ENCODE assay signal across 9 cellular contexts in the genomic region with DNA sequence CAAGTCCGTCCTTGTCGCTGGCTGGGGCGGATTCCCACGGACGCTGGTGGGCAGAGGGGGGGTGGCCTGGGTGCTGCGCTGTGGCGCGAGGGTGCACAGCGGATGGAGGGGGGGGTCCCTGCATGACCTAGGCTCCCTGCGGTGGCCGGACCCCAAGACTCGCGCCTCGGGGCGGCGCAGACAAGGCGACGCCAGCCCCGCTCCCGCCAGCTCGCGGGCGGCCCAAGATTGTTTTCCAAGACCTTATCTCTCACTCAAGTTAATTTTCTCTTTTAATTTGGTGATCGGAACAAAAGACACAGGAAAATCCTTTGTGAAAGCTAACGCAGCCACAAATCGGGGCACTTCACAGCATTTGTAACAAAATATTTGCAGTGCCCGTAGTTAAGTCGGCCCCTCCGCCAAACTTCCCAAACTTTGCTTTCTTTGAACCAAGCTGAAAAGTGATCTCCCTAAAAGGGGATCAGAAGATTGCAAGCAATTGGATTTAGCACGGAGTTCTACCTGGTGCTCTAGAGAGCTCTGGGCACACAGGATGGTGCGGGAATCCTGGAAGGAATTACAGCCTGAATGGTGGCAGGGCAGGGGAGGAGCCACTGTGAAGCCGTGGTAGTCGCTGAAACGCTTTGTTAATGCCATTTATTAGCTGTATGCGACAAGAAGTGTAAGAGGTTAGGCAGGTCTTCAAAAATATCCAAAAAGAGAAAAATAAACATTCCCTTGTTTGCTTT. TPM values are rescaled to one million over a fixed set of nuclear protein-coding genes. Genes with fewer than 3 reads are reported as not detected.
A peak's percentile ranks its signal among the peaks of the same experiment; 100 is the strongest.
DNase-seq lines count a peak whose midpoint lies in the region; ATAC-seq and TF ChIP-seq lines count a peak whose summit lies in the region.
"Had no signal": no experiment of that assay in that cellular context is flagged by ENCODE, and none has a peak within 500 bp of the region (broad histone marks: within the 10 kb centered on the region; RNA-seq: fewer than 3 reads in every experiment).

No MANE protein-coding gene starts in this region.

- TF ChIP-seq CTCF in VCaP (conservative IDR thresholded peaks at IDR 0.05) (no peak), heart right ventricle (IDR thresholded peaks at IDR 0.05) (no peak)

- intact Hi-C loops in heart right ventricle (cut with DNase I), result loop anchor here in 6 of 10 donors (5.0 to 10.0 kb wide), 7 partner anchors 92 to 545 kb away; no protein-coding TSS in a partner anchor

- peak overlapping the region; percentile 22 to 73 (median 68) for H3K4me3 ChIP-seq in heart right ventricle

- peak in 5 of 8 donors; percentile 1 to 12 (median 2) for ATAC-seq in heart right ventricle
- no peak for ATAC-seq in HG03095 (IDR thresholded peaks at IDR 0.05; ENCODE audit: unreplicated experiment)
- ATAC-seq: CD8-positive, alpha-beta T cell had no signal

- peaks cover 0 to 27% (median 0%) of the 10 kb centered on the region in 7 donors for H3K27me3 ChIP-seq in heart right ventricle

- H3K27ac ChIP-seq in VCaP (peak overlapping the region; percentile 91), heart right ventricle (peak overlapping the region; percentile 93 to 100 (median 99))

- H3K4me1 ChIP-seq in heart right ventricle, result peaks cover 0 to 51% (median 46%) of the 10 kb centered on the region in 9 donors

- peak; percentile 41 for DNase-seq in NCI-H345 (lab: John Stamatoyannopoulos, UW)
- DNase-seq in NCI-H345 treated with DMSO at 0.1 percent for 48 hours (lab: John Stamatoyannopoulos, UW; ENCODE audit: unreplicated experiment), result no peak
- DNase-seq in heart right ventricle, result peak in 1 of 2 donors; percentile 46
- peak; percentile 72 for DNase-seq in retina
- DNase-seq in Ammon's horn (ENCODE audit: low spot score), result no peak
- no peak for DNase-seq in stimulated activated CD4-positive, alpha-beta T cell treated with anti-CD3 and anti-CD28 coated beads, Interleukin-12 subunit alpha, Interleukin-12 subunit beta, amount 100 ng/mL, for 4 hours

- H3K9me3 ChIP-seq in heart right ventricle, result peaks cover 0 to 22% (median 9%) of the 10 kb centered on the region in 11 donors

- 9 to 11% methylated on average over 35 of the region's 35 CpGs for WGBS in heart right ventricle, 2 donors

- H3K36me3 ChIP-seq in heart right ventricle, result no peaks in the 10 kb centered on the region

RNA-seq across cellular contexts. Expression of gene ID2, which starts 4.8 kb away (rescaled TPM):
- 10 to 100 TPM; 20.8 to 49.7 (median 27.2) TPM for total RNA-seq in heart right ventricle
- 100 to 1,000 TPM in 1 of 2 donors, 10 to 100 TPM in 1; 70.3 to 113 TPM for polyA plus RNA-seq in heart right ventricle

Comparison
In these comparisons a context has a peak if more than half of its experiments do, and no peak if none do; other contexts are left out.
1. DNase-seq: peak in NCI-H345 (single experiment) and retina (single experiment); none in NCI-H345 treated with DMSO at 0.1 percent for 48 hours (single experiment), Ammon's horn (single experiment) and stimulated activated CD4-positive, alpha-beta T cell treated with anti-CD3 and anti-CD28 coated beads, Interleukin-12 subunit alpha, Interleukin-12 subunit beta, amount 100 ng/mL, for 4 hours (single experiment).